1 cellular context compared by ENCODE assay signal in genomic region chr10:13298748-13299436, GRCh38.
TF ChIP-seq lines count a peak whose summit lies in the region.

No MANE protein-coding gene starts in this region.

TF ChIP-seq in H1, 55 proteins besides CTCF, POLR2A, EP300 and RAD21:
- TF ChIP-seq ASH2L (IDR thresholded peaks at IDR 0.05; ENCODE audit: low read length) = peak; percentile 22
- no peak for TF ChIP-seq PHF8 (conservative IDR thresholded peaks at IDR 0.05; ENCODE audit: low read depth, low read length)
